8 cellular contexts compared by ENCODE assay signal in genomic region chr13:31199527-31199848, GRCh38. TPM values are rescaled to one million over a fixed set of nuclear protein-coding genes. Genes with fewer than 3 reads are reported as not detected.
A peak's percentile ranks its signal among the peaks of the same experiment; 100 is the strongest.
DNase-seq lines count a peak whose midpoint lies in the region; ATAC-seq and FAIRE-seq lines count a peak whose summit lies in the region.

No MANE protein-coding gene starts in this region.

- peak overlapping the region; percentile 86 for H3K4me2 ChIP-seq in BLaER1

- H3K9ac ChIP-seq in BLaER1 = peak overlapping the region; percentile 89

- H3K4me3 ChIP-seq in BLaER1 = peak overlapping the region; percentile 90

- peaks cover 11% of the 10 kb centered on the region for H3K4me1 ChIP-seq in BLaER1

- peaks cover 6% of the 10 kb centered on the region for H3K27me3 Mint-ChIP-seq in central memory CD8-positive, alpha-beta T cell
- H3K27me3 Mint-ChIP-seq in naive thymus-derived CD8-positive, alpha-beta T cell = peaks cover 0 to 1% (median 0%) of the 10 kb centered on the region in 5 donors

- no peaks in the 10 kb centered on the region for H3K36me3 ChIP-seq in BLaER1

- peaks cover 7% of the 10 kb centered on the region for H3K36me3 Mint-ChIP-seq in central memory CD8-positive, alpha-beta T cell (ENCODE audit: insufficient read depth)
- H3K36me3 Mint-ChIP-seq in naive thymus-derived CD8-positive, alpha-beta T cell = peaks cover 0 to 3% (median 0%) of the 10 kb centered on the region in 3 donors

- peak overlapping the region; percentile 93 for H3K27ac Mint-ChIP-seq in central memory CD8-positive, alpha-beta T cell (ENCODE audit: low read depth)
- H3K27ac Mint-ChIP-seq in naive thymus-derived CD8-positive, alpha-beta T cell = peak overlapping the region; percentile 75 to 98 (median 90)

- H3K27ac ChIP-seq in BLaER1 = peak overlapping the region; percentile 86

- H3K9me3 Mint-ChIP-seq in central memory CD8-positive, alpha-beta T cell = no peaks in the 10 kb centered on the region
- no peaks in the 10 kb centered on the region for H3K9me3 Mint-ChIP-seq in naive thymus-derived CD8-positive, alpha-beta T cell

- POLR2A ChIA-PET in naive thymus-derived CD8-positive, alpha-beta T cell (lab: Charles Lee) = interaction anchor here (0.6 to 3.0 kb wide), 4 partner anchors 10 to 713 kb away, joined by 3 to 13 read pairs (median 4); partner anchors contain the start of gene HSPH1

- H3K27me3 ChIP-seq in BLaER1 = peaks cover 9% of the 10 kb centered on the region

- DNase-seq in central memory CD8-positive, alpha-beta T cell (ENCODE audit: low spot score in 2 of 2) = no peak
- no peak for DNase-seq in naive thymus-derived CD8-positive, alpha-beta T cell
- no peak for DNase-seq in HT-29 (ENCODE audit: low spot score)
- DNase-seq in GM19239 (ENCODE audit: insufficient read length, low spot score) = no peak
- no peak for DNase-seq in activated CD4-positive, alpha-beta T cell treated with anti-CD3 and anti-CD28 coated beads, Interleukin-2, amount 50 U/mL, for 1 hour

- peaks cover 11% of the 10 kb centered on the region for H3K4me1 Mint-ChIP-seq in central memory CD8-positive, alpha-beta T cell
- H3K4me1 Mint-ChIP-seq in naive thymus-derived CD8-positive, alpha-beta T cell = peaks cover 11 to 28% (median 20%) of the 10 kb centered on the region in 4 donors

- H4K20me1 ChIP-seq in BLaER1 = no peaks in the 10 kb centered on the region

- FAIRE-seq in GM19239 (lab: Jason Lieb, UNC) = no peak

- peak; percentile 15 for ATAC-seq in HG03103 (IDR thresholded peaks at IDR 0.05; ENCODE audit: low read depth, unreplicated experiment)
- ATAC-seq in central memory CD8-positive, alpha-beta T cell (replicated peaks; ENCODE audit: extremely low read depth, poor library complexity, severe bottlenecking) = peak; percentile 25
- ATAC-seq in naive thymus-derived CD8-positive, alpha-beta T cell = peak; percentile 36 to 46
- ATAC-seq in GM21619 (IDR thresholded peaks at IDR 0.05; ENCODE audit: unreplicated experiment) = no peak

- H3K4me3 Mint-ChIP-seq in central memory CD8-positive, alpha-beta T cell = peak overlapping the region; percentile 83
- H3K4me3 Mint-ChIP-seq in naive thymus-derived CD8-positive, alpha-beta T cell = peak overlapping the region; percentile 78 to 91 (median 84)

- H3K9me3 ChIP-seq in BLaER1 = no peaks in the 10 kb centered on the region

RNA-seq across cellular contexts. Expression of gene B3GLCT, which starts 0.3 kb away (rescaled TPM):
- 1 to 10 TPM; 6.5 to 6.9 TPM for total RNA-seq in naive thymus-derived CD8-positive, alpha-beta T cell
- polyA plus RNA-seq in naive thymus-derived CD8-positive, alpha-beta T cell = 1 to 10 TPM; 6.3 to 7.4 (median 7.2) TPM
- total RNA-seq in HT-29 (2014; rRNA removed; shearing (Covaris generic)) = 9.0 and 9.7 TPM in 2 replicates

RNA-seq across cellular contexts. Expression of gene HSPH1, which starts 37.8 kb away (rescaled TPM):
- 100 to 1,000 TPM in 1 of 2 experiments, 10 to 100 TPM in 1; 98.4 to 105 TPM for total RNA-seq in naive thymus-derived CD8-positive, alpha-beta T cell
- 10 to 100 TPM; 36.2 to 66.8 (median 52.5) TPM for polyA plus RNA-seq in naive thymus-derived CD8-positive, alpha-beta T cell
- total RNA-seq in HT-29 (2014; rRNA removed; shearing (Covaris generic)) = 108 and 118 TPM in 2 replicates
